ENCODE assay signal across 1 cellular context in the genomic region with DNA sequence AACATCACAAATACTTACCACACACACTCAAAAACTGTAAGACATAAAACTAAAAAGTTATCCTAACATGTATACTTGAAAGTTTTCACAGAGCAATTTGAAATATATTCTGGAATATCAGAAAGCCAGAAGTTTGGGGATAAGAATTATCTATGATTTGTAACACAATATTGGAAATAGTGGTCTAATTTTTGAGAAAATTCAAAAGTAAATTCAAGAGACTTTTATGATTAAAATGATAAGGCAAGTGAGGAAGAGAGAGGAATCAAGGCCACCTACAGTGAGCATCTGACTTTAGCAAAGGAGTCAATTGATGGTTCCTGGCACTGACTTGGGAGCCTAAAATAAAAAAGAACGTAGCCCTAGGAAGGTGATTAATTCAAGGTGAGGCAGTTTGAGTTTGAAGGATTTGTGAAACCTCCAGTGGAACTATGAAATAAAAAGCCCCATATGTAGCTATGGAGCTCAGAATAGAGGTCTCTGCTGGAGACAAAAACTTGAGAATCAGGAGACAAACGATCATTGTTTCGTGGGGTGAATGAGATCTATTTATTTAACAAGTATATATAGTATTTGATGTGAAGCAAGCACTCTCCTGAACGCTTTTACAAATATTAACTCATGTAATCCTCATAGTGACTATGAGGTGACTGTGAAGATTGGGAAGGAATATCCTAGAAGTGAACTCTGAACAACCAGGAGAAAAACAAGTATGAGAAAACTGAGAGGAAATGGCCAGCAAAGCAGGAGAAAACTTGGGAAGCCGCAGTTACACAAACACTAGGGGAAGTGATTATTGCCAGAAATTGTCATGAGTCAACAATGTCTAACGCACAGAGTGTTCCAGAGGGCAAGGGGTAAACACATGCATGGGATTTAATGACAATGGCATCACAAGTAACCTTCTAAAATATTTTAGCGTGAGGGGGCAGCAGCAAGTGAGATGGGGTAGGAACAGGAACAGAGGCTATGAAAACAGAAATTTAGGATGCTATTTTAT.
TF ChIP-seq lines count a peak whose summit lies in the region.

No MANE protein-coding gene starts in this region.

TF ChIP-seq in HepG2, 621 proteins besides CTCF, POLR2A, EP300 and RAD21 (continued from another document and continues in another):
- TF ChIP-seq GPBP1L1 (CRISPR knock-in tag; IDR thresholded peaks at IDR 0.05) (no peak), ZNF773 (CRISPR knock-in tag; IDR thresholded peaks at IDR 0.05; ENCODE audit: borderline replicate concordance) (no peak), ZFP36 (IDR thresholded peaks at IDR 0.05; ENCODE audit: borderline replicate concordance, low read depth, low read length, partially characterized antibody) (no peak), CCAR2 (optimal IDR thresholded peaks at IDR 0.05; ENCODE audit: low read depth, low read length) (peak; percentile 27), ZNF619 (CRISPR knock-in tag; IDR thresholded peaks at IDR 0.05) (no peak), HNRNPUL1 (IDR thresholded peaks at IDR 0.05; ENCODE audit: low read depth, low read length) (no peak), ZNF121 (CRISPR knock-in tag; IDR thresholded peaks at IDR 0.05) (peak; percentile 58; the same call in 1 of the 2 replicates), ZNF713 (CRISPR knock-in tag; IDR thresholded peaks at IDR 0.05) (no peak), HMGXB4 (CRISPR knock-in tag; IDR thresholded peaks at IDR 0.05; ENCODE audit: borderline replicate concordance in 1 of 2, low read depth in 1 of 2) (peak in 1 of 2 experiments; percentile 58; a peak in 1 of 4 replicates), GMEB2 (CRISPR knock-in tag; IDR thresholded peaks at IDR 0.05; ENCODE audit: low read depth) (no peak), NFE2L2 (IDR thresholded peaks at IDR 0.05; ENCODE audit: low read length) (no peak; the same call in 1 of the 2 replicates), ZFP37 (CRISPR knock-in tag; IDR thresholded peaks at IDR 0.05; ENCODE audit: borderline replicate concordance) (peak; percentile 80; the same call in 1 of the 2 replicates), RAD51 (IDR thresholded peaks at IDR 0.05; ENCODE audit: borderline replicate concordance) (no peak), MZF1 (CRISPR knock-in tag; IDR thresholded peaks at IDR 0.05; ENCODE audit: borderline replicate concordance) (no peak), FOXM1 (CRISPR knock-in tag; IDR thresholded peaks at IDR 0.05) (no peak), ZNF614 (CRISPR knock-in tag; IDR thresholded peaks at IDR 0.05; ENCODE audit: borderline replicate concordance) (peak; percentile 90; the same call in 1 of the 2 replicates), ZNF546 (CRISPR knock-in tag; conservative IDR thresholded peaks at IDR 0.05) (no peak), NKX3-1 (CRISPR knock-in tag; IDR thresholded peaks at IDR 0.05) (peak; percentile 96), GATAD2A (CRISPR knock-in tag; IDR thresholded peaks at IDR 0.05) (peak; percentile 99), NR2F2 (IDR thresholded peaks at IDR 0.05; ENCODE audit: borderline replicate concordance, low read depth) (peak; percentile 98), EEA1 (CRISPR knock-in tag; IDR thresholded peaks at IDR 0.05; ENCODE audit: borderline replicate concordance) (no peak), ZNF761 (CRISPR knock-in tag; conservative IDR thresholded peaks at IDR 0.05) (peak; percentile 79; the same call in 1 of the 2 replicates), PPARG (CRISPR knock-in tag; conservative IDR thresholded peaks at IDR 0.05) (peak; percentile 91), ZNF841 (CRISPR knock-in tag; IDR thresholded peaks at IDR 0.05; ENCODE audit: borderline replicate concordance) (no peak), ZNF12 (CRISPR knock-in tag; IDR thresholded peaks at IDR 0.05) (peak; percentile 92), RARG (CRISPR knock-in tag; IDR thresholded peaks at IDR 0.05; ENCODE audit: low read depth) (no peak), ZNF3 (CRISPR knock-in tag; IDR thresholded peaks at IDR 0.05) (no peak; the same call in 1 of the 2 replicates)
- TF ChIP-seq, protein P1, sequence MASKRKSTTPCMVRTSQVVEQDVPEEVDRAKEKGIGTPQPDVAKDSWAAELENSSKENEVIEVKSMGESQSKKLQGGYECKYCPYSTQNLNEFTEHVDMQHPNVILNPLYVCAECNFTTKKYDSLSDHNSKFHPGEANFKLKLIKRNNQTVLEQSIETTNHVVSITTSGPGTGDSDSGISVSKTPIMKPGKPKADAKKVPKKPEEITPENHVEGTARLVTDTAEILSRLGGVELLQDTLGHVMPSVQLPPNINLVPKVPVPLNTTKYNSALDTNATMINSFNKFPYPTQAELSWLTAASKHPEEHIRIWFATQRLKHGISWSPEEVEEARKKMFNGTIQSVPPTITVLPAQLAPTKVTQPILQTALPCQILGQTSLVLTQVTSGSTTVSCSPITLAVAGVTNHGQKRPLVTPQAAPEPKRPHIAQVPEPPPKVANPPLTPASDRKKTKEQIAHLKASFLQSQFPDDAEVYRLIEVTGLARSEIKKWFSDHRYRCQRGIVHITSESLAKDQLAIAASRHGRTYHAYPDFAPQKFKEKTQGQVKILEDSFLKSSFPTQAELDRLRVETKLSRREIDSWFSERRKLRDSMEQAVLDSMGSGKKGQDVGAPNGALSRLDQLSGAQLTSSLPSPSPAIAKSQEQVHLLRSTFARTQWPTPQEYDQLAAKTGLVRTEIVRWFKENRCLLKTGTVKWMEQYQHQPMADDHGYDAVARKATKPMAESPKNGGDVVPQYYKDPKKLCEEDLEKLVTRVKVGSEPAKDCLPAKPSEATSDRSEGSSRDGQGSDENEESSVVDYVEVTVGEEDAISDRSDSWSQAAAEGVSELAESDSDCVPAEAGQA (IDR thresholded peaks at IDR 0.05; ENCODE audit: low read depth) = 0 out of 2 replicates have a peak, but pooled peaks have one; percentile 60
- TF ChIP-seq, protein P1 (CRISPR knock-in tag; IDR thresholded peaks at IDR 0.05; ENCODE audit: borderline replicate concordance) = peak; percentile 79; the same call in 1 of the 2 replicates
- TF ChIP-seq, protein P2, sequence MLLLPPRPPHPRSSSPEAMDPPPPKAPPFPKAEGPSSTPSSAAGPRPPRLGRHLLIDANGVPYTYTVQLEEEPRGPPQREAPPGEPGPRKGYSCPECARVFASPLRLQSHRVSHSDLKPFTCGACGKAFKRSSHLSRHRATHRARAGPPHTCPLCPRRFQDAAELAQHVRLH (CRISPR knock-in tag; IDR thresholded peaks at IDR 0.05; ENCODE audit: borderline replicate concordance, low read depth) = peak; percentile 73
- TF ChIP-seq, protein P3, sequence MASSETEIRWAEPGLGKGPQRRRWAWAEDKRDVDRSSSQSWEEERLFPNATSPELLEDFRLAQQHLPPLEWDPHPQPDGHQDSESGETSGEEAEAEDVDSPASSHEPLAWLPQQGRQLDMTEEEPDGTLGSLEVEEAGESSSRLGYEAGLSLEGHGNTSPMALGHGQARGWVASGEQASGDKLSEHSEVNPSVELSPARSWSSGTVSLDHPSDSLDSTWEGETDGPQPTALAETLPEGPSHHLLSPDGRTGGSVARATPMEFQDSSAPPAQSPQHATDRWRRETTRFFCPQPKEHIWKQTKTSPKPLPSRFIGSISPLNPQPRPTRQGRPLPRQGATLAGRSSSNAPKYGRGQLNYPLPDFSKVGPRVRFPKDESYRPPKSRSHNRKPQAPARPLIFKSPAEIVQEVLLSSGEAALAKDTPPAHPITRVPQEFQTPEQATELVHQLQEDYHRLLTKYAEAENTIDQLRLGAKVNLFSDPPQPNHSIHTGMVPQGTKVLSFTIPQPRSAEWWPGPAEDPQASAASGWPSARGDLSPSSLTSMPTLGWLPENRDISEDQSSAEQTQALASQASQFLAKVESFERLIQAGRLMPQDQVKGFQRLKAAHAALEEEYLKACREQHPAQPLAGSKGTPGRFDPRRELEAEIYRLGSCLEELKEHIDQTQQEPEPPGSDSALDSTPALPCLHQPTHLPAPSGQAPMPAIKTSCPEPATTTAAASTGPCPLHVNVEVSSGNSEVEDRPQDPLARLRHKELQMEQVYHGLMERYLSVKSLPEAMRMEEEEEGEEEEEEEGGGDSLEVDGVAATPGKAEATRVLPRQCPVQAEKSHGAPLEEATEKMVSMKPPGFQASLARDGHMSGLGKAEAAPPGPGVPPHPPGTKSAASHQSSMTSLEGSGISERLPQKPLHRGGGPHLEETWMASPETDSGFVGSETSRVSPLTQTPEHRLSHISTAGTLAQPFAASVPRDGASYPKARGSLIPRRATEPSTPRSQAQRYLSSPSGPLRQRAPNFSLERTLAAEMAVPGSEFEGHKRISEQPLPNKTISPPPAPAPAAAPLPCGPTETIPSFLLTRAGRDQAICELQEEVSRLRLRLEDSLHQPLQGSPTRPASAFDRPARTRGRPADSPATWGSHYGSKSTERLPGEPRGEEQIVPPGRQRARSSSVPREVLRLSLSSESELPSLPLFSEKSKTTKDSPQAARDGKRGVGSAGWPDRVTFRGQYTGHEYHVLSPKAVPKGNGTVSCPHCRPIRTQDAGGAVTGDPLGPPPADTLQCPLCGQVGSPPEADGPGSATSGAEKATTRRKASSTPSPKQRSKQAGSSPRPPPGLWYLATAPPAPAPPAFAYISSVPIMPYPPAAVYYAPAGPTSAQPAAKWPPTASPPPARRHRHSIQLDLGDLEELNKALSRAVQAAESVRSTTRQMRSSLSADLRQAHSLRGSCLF (CRISPR knock-in tag; IDR thresholded peaks at IDR 0.05; ENCODE audit: borderline replicate concordance) = no peak
- TF ChIP-seq, protein P4, sequence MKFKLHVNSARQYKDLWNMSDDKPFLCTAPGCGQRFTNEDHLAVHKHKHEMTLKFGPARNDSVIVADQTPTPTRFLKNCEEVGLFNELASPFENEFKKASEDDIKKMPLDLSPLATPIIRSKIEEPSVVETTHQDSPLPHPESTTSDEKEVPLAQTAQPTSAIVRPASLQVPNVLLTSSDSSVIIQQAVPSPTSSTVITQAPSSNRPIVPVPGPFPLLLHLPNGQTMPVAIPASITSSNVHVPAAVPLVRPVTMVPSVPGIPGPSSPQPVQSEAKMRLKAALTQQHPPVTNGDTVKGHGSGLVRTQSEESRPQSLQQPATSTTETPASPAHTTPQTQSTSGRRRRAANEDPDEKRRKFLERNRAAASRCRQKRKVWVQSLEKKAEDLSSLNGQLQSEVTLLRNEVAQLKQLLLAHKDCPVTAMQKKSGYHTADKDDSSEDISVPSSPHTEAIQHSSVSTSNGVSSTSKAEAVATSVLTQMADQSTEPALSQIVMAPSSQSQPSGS (CRISPR knock-in tag; IDR thresholded peaks at IDR 0.05) = peak; percentile 84; the same call in 1 of the 2 replicates
- TF ChIP-seq, protein P5, sequence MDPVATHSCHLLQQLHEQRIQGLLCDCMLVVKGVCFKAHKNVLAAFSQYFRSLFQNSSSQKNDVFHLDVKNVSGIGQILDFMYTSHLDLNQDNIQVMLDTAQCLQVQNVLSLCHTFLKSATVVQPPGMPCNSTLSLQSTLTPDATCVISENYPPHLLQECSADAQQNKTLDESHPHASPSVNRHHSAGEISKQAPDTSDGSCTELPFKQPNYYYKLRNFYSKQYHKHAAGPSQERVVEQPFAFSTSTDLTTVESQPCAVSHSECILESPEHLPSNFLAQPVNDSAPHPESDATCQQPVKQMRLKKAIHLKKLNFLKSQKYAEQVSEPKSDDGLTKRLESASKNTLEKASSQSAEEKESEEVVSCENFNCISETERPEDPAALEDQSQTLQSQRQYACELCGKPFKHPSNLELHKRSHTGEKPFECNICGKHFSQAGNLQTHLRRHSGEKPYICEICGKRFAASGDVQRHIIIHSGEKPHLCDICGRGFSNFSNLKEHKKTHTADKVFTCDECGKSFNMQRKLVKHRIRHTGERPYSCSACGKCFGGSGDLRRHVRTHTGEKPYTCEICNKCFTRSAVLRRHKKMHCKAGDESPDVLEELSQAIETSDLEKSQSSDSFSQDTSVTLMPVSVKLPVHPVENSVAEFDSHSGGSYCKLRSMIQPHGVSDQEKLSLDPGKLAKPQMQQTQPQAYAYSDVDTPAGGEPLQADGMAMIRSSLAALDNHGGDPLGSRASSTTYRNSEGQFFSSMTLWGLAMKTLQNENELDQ (CRISPR knock-in tag; IDR thresholded peaks at IDR 0.05; ENCODE audit: borderline replicate concordance) = 0 out of 2 replicates have a peak, but pooled peaks have one; percentile 41
